ENCODE assay signal across 18 cellular contexts in the genomic region with DNA sequence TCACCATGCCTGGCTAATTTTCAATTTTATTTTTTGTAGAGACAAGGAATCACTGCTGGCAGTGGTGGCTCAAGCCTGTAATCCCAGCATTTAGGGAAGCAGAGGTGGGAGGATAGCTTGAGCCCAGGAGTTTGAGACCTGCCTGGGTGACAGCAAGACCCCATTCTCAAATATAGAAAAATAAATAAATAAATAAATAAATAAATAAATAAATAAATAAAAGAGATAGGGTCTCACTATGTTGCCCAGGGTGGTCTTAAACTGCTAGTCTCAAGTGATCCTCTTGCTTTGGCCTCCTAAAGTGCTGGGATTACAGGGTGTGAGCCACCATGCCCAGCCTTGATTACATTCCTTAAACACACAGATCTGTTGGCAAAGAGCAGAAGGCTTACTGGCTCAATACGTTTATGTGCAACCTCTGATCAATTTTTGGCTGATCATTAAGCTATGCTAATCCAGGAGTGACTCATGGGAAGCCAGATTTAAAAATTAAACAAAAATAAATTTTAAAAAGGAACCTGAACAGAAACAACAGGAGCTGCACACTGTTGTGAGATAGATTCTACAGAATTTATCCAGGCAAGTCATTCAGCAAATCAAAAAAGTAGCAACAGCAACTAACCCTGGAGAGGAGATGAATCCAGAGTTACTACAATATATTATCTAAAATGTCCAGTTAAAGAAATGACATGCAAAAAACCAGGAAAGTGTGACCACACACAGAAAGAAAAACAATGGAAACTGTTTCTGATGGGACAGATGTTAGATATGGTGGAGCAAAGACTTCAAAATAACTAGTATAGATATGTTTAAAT.
DNase-seq lines count a peak whose midpoint lies in the region; ATAC-seq, FAIRE-seq and TF ChIP-seq lines count a peak whose summit lies in the region.
"Had no signal": no experiment of that assay in that cellular context is flagged by ENCODE, and none has a peak within 500 bp of the region (broad histone marks: within the 10 kb centered on the region; RNA-seq: fewer than 3 reads in every experiment).

No MANE protein-coding gene starts in this region.

- H3K4me1 ChIP-seq in A549 (no peaks in the 10 kb centered on the region), HEK293 (ENCODE audit: control insufficient read depth, insufficient read depth, low read length) (no peaks in the 10 kb centered on the region)

- H3K27ac ChIP-seq in A549 (no peak overlapping the region), HEK293 (ENCODE audit: extremely low read depth, low read depth, low read length) (no peak overlapping the region)
- H3K27ac ChIP-seq: HL-60 had no signal

- in situ Hi-C loops in KBM-7 (cut with MboI; ENCODE audit: low pct_unique_long_range_greater_than_20kb, low sequenced_read_pairs): no loop called here

- H3K9me3 ChIP-seq in A549 (no peaks in the 10 kb centered on the region), HEK293 (ENCODE audit: control insufficient read depth, insufficient read depth, low read depth, low read length) (no peaks in the 10 kb centered on the region)

- H3K4me2 ChIP-seq in A549: no peak overlapping the region

- no peaks in the 10 kb centered on the region for H3K36me3 ChIP-seq in HEK293 (ENCODE audit: control insufficient read depth in 2 of 2, insufficient read depth in 1 of 2, low read length in 2 of 2)

- TF ChIP-seq CTCF in A549 (IDR thresholded peaks at IDR 0.05): no peak
- no peak for TF ChIP-seq CTCF in HEK293 (tag by site-specific recombination; IDR thresholded peaks at IDR 0.05)

- CTCF ChIA-PET in A549 (lab: Yijun Ruan, JAX): interaction anchor here (0.9 kb wide), 1 partner anchor 13 kb away, joined by 5 read pairs; no protein-coding TSS in a partner anchor
- CTCF ChIA-PET in HEK293 (lab: Yijun Ruan, JAX): interaction anchor here (0.8 kb wide), 1 partner anchor 12 kb away, joined by 3 read pairs; no protein-coding TSS in a partner anchor

- TF ChIP-seq POLR2A in A549 (IDR thresholded peaks at IDR 0.05; ENCODE audit: low read length): no peak

- POLR2A ChIA-PET in A549 (lab: Yijun Ruan, JAX): no interaction called here
- POLR2A ChIA-PET in HEK293 (lab: Yijun Ruan, JAX): no interaction called here

- TF ChIP-seq RAD21 in A549 (conservative IDR thresholded peaks at IDR 0.05 in 1 of 2, IDR thresholded peaks at IDR 0.05 in 1 of 2): no peak

- H3K4me3 ChIP-seq in A549: no peak overlapping the region
- no peak overlapping the region for H3K4me3 ChIP-seq in HEK293 (ENCODE audit: low read depth, low read length)

- FAIRE-seq in A549 (lab: Jason Lieb, UNC): no peak
- FAIRE-seq: D721Med, GM12892 had no signal

- no peak for DNase-seq in A549 (ENCODE audit: low read depth in 1 of 2, low spot score in 1 of 2)
- DNase-seq in fibroblast of peridontal ligament (ENCODE audit: extremely low read depth): peak; percentile 51
- DNase-seq in mucosa of gallbladder (ENCODE audit: low spot score): peak; percentile 42
- DNase-seq in stimulated activated naive CD8-positive, alpha-beta T cell treated with anti-CD3 and anti-CD28 coated beads, Interleukin-15, Interleukin-2, amounts not matched to agents 100 U/mL and 50 U/mL, for 24 hours: no peak
- no peak for DNase-seq in KBM-7
- DNase-seq: C1 segment of cervical spinal cord; CD4-positive, alpha-beta T cell; DMS153; DND-41; GDM1; GOT3; H9; HFFc6 had no signal

- ATAC-seq in A549 (no peak), HG02981 (IDR thresholded peaks at IDR 0.05; ENCODE audit: unreplicated experiment) (no peak)
- no peak for ATAC-seq in stimulated activated naive CD8-positive, alpha-beta T cell treated with anti-CD3 and anti-CD28 coated beads, Interleukin-15, Interleukin-2, amounts not matched to agents 100 U/mL and 50 U/mL, for 24 hours

- 44% methylated on average over 1 of the region's 1 CpG for WGBS in A549 (ENCODE audit: missing lambda C conversion rate)

- TF ChIP-seq EP300 in A549 (IDR thresholded peaks at IDR 0.05): no peak

TF ChIP-seq in A549, 52 proteins besides CTCF, POLR2A, EP300 and RAD21:
- TF ChIP-seq ZC3H11A (IDR thresholded peaks at IDR 0.05): peak; percentile 55
- TF ChIP-seq, protein P1, sequence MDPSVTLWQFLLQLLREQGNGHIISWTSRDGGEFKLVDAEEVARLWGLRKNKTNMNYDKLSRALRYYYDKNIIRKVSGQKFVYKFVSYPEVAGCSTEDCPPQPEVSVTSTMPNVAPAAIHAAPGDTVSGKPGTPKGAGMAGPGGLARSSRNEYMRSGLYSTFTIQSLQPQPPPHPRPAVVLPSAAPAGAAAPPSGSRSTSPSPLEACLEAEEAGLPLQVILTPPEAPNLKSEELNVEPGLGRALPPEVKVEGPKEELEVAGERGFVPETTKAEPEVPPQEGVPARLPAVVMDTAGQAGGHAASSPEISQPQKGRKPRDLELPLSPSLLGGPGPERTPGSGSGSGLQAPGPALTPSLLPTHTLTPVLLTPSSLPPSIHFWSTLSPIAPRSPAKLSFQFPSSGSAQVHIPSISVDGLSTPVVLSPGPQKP (IDR thresholded peaks at IDR 0.05; ENCODE audit: low read depth, low read length): no peak

TF ChIP-seq in HEK293, 187 proteins besides CTCF, POLR2A, EP300 and RAD21 (continues in another document):
- TF ChIP-seq ZNF341 (tag by site-specific recombination; IDR thresholded peaks at IDR 0.05; ENCODE audit: low read depth) (0 out of 2 replicates have a peak, but pooled peaks have one; percentile 14), ZNF138 (tag by site-specific recombination; IDR thresholded peaks at IDR 0.05; ENCODE audit: borderline replicate concordance) (no peak), ZNF791 (tag by site-specific recombination; IDR thresholded peaks at IDR 0.05) (no peak), ZNF274 (IDR thresholded peaks at IDR 0.05; ENCODE audit: low read length) (no peak), ZNF274 (tag by site-specific recombination; IDR thresholded peaks at IDR 0.05; ENCODE audit: borderline replicate concordance) (no peak), ZNF23 (tag by site-specific recombination; IDR thresholded peaks at IDR 0.05; ENCODE audit: borderline replicate concordance) (no peak), IKZF3 (tag by site-specific recombination; IDR thresholded peaks at IDR 0.05) (no peak), ZNF146 (tag by site-specific recombination; IDR thresholded peaks at IDR 0.05) (no peak), KLF7 (tag by site-specific recombination; IDR thresholded peaks at IDR 0.05; ENCODE audit: borderline replicate concordance) (no peak), ZNF555 (tag by site-specific recombination; conservative IDR thresholded peaks at IDR 0.05) (peak; percentile 82), ZNF175 (tag by site-specific recombination; IDR thresholded peaks at IDR 0.05) (no peak), ZNF292 (tag by site-specific recombination; IDR thresholded peaks at IDR 0.05; ENCODE audit: borderline replicate concordance, low read depth) (no peak)
- TF ChIP-seq, protein P2, sequence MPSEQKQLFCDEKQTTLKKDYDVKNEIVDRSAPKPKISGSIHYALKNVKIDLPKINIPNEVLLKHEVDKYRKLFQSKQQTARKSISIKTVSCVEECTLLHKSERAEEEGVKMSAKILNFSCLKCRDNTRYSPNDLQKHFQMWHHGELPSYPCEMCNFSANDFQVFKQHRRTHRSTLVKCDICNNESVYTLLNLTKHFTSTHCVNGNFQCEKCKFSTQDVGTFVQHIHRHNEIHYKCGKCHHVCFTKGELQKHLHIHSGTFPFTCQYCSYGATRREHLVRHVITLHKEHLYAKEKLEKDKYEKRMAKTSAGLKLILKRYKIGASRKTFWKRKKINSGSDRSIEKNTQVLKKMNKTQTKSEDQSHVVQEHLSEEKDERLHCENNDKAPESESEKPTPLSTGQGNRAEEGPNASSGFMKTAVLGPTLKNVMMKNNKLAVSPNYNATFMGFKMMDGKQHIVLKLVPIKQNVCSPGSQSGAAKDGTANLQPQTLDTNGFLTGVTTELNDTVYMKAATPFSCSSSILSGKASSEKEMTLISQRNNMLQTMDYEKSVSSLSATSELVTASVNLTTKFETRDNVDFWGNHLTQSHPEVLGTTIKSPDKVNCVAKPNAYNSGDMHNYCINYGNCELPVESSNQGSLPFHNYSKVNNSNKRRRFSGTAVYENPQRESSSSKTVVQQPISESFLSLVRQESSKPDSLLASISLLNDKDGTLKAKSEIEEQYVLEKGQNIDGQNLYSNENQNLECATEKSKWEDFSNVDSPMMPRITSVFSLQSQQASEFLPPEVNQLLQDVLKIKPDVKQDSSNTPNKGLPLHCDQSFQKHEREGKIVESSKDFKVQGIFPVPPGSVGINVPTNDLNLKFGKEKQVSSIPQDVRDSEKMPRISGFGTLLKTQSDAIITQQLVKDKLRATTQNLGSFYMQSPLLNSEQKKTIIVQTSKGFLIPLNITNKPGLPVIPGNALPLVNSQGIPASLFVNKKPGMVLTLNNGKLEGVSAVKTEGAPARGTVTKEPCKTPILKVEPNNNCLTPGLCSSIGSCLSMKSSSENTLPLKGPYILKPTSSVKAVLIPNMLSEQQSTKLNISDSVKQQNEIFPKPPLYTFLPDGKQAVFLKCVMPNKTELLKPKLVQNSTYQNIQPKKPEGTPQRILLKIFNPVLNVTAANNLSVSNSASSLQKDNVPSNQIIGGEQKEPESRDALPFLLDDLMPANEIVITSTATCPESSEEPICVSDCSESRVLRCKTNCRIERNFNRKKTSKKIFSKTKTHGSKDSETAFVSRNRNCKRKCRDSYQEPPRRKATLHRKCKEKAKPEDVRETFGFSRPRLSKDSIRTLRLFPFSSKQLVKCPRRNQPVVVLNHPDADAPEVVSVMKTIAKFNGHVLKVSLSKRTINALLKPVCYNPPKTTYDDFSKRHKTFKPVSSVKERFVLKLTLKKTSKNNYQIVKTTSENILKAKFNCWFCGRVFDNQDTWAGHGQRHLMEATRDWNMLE (tag by site-specific recombination; conservative IDR thresholded peaks at IDR 0.05; ENCODE audit: low read depth): peak; percentile 90
- TF ChIP-seq, protein P3, sequence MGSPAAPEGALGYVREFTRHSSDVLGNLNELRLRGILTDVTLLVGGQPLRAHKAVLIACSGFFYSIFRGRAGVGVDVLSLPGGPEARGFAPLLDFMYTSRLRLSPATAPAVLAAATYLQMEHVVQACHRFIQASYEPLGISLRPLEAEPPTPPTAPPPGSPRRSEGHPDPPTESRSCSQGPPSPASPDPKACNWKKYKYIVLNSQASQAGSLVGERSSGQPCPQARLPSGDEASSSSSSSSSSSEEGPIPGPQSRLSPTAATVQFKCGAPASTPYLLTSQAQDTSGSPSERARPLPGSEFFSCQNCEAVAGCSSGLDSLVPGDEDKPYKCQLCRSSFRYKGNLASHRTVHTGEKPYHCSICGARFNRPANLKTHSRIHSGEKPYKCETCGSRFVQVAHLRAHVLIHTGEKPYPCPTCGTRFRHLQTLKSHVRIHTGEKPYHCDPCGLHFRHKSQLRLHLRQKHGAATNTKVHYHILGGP (tag by site-specific recombination; IDR thresholded peaks at IDR 0.05): no peak

Comparison
In these comparisons a context has a peak if more than half of its experiments do, and no peak if none do; other contexts are left out.
1. DNase-seq: peak in fibroblast of peridontal ligament (single experiment) and mucosa of gallbladder (single experiment); none in A549 (0 of 2), stimulated activated naive CD8-positive, alpha-beta T cell treated with anti-CD3 and anti-CD28 coated beads, Interleukin-15, Interleukin-2, amounts not matched to agents 100 U/mL and 50 U/mL, for 24 hours (single experiment) and KBM-7 (single experiment).